In the genomic region with DNA sequence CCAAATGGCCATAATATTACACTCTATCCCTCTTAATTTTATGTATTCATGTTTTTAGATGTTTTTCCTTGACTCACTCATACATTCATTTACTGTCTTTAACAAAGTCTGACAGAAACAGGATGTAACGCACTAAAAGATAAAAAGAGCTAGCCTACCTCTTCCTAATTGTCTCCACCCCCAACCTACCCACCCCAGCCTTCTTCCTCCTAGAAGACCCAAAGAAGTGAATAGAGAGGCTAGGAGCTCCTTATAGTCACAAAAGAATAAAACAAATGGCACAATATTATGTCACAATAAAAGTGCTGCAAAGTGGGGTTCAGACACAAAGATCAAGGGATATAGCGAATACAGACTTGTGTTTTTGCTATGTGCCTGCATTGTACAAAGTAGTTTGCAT, we compare ENCODE assay signal across 8 cellular contexts. TPM values are rescaled to one million over a fixed set of nuclear protein-coding genes. Genes with fewer than 3 reads are reported as not detected.
DNase-seq lines count a peak whose midpoint lies in the region; ATAC-seq and TF ChIP-seq lines count a peak whose summit lies in the region.

No MANE protein-coding gene starts in this region.

- ATAC-seq in naive B cell (ENCODE audit: low read depth in 2 of 2), result no peak
- no peak for ATAC-seq in GM21737 (IDR thresholded peaks at IDR 0.05; ENCODE audit: unreplicated experiment)

- peaks cover 10% of the 10 kb centered on the region for H3K36me3 Mint-ChIP-seq in chondrocyte (ENCODE audit: low read depth)
- H3K36me3 Mint-ChIP-seq in naive B cell, result peaks cover 0 to 9% of the 10 kb centered on the region in 2 donors

- H3K4me1 Mint-ChIP-seq in chondrocyte (ENCODE audit: low read depth) (peaks cover 37% of the 10 kb centered on the region), naive B cell (peaks cover 30 to 37% (median 31%) of the 10 kb centered on the region in 3 donors)

- H3K27ac Mint-ChIP-seq in chondrocyte (ENCODE audit: unreplicated experiment) (peak overlapping the region; percentile 99), naive B cell (peak overlapping the region; percentile 98 to 100 (median 99))

- peak overlapping the region; percentile 94 for H3K4me3 ChIP-seq in AG10803 (ENCODE audit: low read length)

- H3K9me3 Mint-ChIP-seq in chondrocyte (ENCODE audit: low read depth), result no peaks in the 10 kb centered on the region
- H3K9me3 Mint-ChIP-seq in naive B cell, result no peaks in the 10 kb centered on the region

- DNase-seq in AG10803 (ENCODE audit: low read depth) (no peak), Kasumi-1 (lab: John Stamatoyannopoulos, UW) (peak; percentile 26 to 38), chondrocyte (ENCODE audit: low spot score) (no peak), naive B cell (no peak), GDM1 (lab: John Stamatoyannopoulos, UW) (no peak), globus pallidus (ENCODE audit: low spot score) (no peak), caudate nucleus (lab: John Stamatoyannopoulos, UW) (no peak)

- H3K4me3 Mint-ChIP-seq in chondrocyte (ENCODE audit: unreplicated experiment), result peak overlapping the region; percentile 97
- peak overlapping the region; percentile 94 to 100 (median 99) for H3K4me3 Mint-ChIP-seq in naive B cell

- TF ChIP-seq CTCF in AG10803 (conservative IDR thresholded peaks at IDR 0.05; ENCODE audit: low read length), result no peak
- TF ChIP-seq CTCF in chondrocyte (IDR thresholded peaks at IDR 0.05), result no peak

- H3K27me3 Mint-ChIP-seq in chondrocyte (ENCODE audit: low read depth) (no peaks in the 10 kb centered on the region), naive B cell (no peaks in the 10 kb centered on the region)

- no peak overlapping the region for H3K27ac ChIP-seq in caudate nucleus (ENCODE audit: low read depth, low read length)

RNA-seq across cellular contexts. Expression of gene NOL8, which starts 0.7 kb away (rescaled TPM):
- 28.3 to 39.7 TPM (median 30.5 TPM) in 3 replicates for total RNA-seq in chondrocyte
- polyA plus RNA-seq in naive B cell (ENCODE audit: low read depth in 6 of 6), result 10 to 100 TPM; 18.6 to 37.0 (median 26.9) TPM

RNA-seq across cellular contexts. Expression of gene CENPP, which starts 1.3 kb away (rescaled TPM):
- 7.7 to 19.7 TPM (median 9.2 TPM) in 3 replicates for total RNA-seq in chondrocyte
- 1 to 10 TPM; 2.9 to 5.3 (median 4.2) TPM for polyA plus RNA-seq in naive B cell (ENCODE audit: low read depth in 6 of 6)

RNA-seq across cellular contexts. Expression of gene IARS1, which starts 31.0 kb away (rescaled TPM):
- 176 to 249 TPM (median 237 TPM) in 3 replicates for total RNA-seq in chondrocyte
- 10 to 100 TPM; 30.1 to 54.0 (median 40.8) TPM for polyA plus RNA-seq in naive B cell (ENCODE audit: low read depth in 6 of 6)

Comparison
In these comparisons a context has a peak if more than half of its experiments do, and no peak if none do; other contexts are left out.
1. DNase-seq: peak in Kasumi-1 (2 of 2); none in AG10803 (single experiment), chondrocyte (single experiment), naive B cell (single experiment), GDM1 (single experiment), globus pallidus (single experiment) and caudate nucleus (0 of 61).